In the genomic region with DNA sequence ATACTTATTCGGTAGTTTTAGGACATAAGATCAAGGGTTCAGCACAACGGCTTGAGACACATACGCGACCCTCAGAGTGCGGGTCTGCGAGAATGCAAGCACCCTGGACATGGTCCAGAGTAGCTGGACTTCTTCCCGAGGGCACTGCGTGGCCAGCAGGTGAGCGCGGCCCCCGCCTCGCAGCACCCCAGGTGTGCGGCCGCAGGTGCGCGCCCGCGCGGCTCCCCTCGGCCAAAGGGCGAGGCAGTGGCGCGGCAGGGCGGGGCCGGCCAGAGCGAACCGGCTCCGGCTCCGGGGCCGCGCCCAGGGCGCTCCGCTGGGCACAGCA, we compare ENCODE assay signal across 8 cellular contexts. TPM values are rescaled to one million over a fixed set of nuclear protein-coding genes. Genes with fewer than 3 reads are reported as not detected.
DNase-seq lines count a peak whose midpoint lies in the region; ATAC-seq lines count a peak whose summit lies in the region.

No MANE protein-coding gene starts in this region.

- peaks cover 12% of the 10 kb centered on the region for H3K4me1 Mint-ChIP-seq in activated CD8-positive, alpha-beta T cell treated with anti-CD3 and anti-CD28 coated beads, Interleukin-2, amount 10 ng/mL, durations not matched to agents 7 days and 5 days (ENCODE audit: low read depth)

- peak overlapping the region; percentile 69 to 92 (median 80) for H3K4me3 ChIP-seq in subcutaneous abdominal adipose tissue (ENCODE audit: low read depth in 1 of 5, low read length in 5 of 5)

- DNase-seq in NCI-H526 treated with DMSO at 0.1 percent for 48 hours (lab: John Stamatoyannopoulos, UW) (peak; percentile 57), NCI-H526 (lab: John Stamatoyannopoulos, UW) (no peak), iPS-NIHi11 (ENCODE audit: low spot score) (peak; percentile 89), NOMO-1 (lab: John Stamatoyannopoulos, UW; ENCODE audit: unreplicated experiment in 2 of 2) (no peak)
- no peak for DNase-seq in activated CD8-positive, alpha-beta T cell treated with anti-CD3 and anti-CD28 coated beads, Interleukin-2, amount 10 ng/mL, durations not matched to agents 7 days and 5 days

- no peaks in the 10 kb centered on the region for H3K36me3 Mint-ChIP-seq in activated CD8-positive, alpha-beta T cell treated with anti-CD3 and anti-CD28 coated beads, Interleukin-2, amount 10 ng/mL, durations not matched to agents 7 days and 5 days (ENCODE audit: low read depth)

- H3K9me3 ChIP-seq in subcutaneous abdominal adipose tissue (ENCODE audit: control insufficient read depth in 5 of 5, low read length in 5 of 5) = no peaks in the 10 kb centered on the region

- H3K4me1 ChIP-seq in subcutaneous abdominal adipose tissue (ENCODE audit: control insufficient read depth in 5 of 5, insufficient read depth in 5 of 5, low read length in 5 of 5) = peaks cover 4 to 28% (median 19%) of the 10 kb centered on the region in 5 donors

- peak overlapping the region; percentile 83 for H3K4me3 Mint-ChIP-seq in activated CD8-positive, alpha-beta T cell treated with anti-CD3 and anti-CD28 coated beads, Interleukin-2, amount 10 ng/mL, durations not matched to agents 7 days and 5 days

- no peaks in the 10 kb centered on the region for H3K27me3 ChIP-seq in subcutaneous abdominal adipose tissue (ENCODE audit: control insufficient read depth in 5 of 5, insufficient read depth in 4 of 5, low read length in 5 of 5)

- peaks cover 28% of the 10 kb centered on the region for H3K27me3 Mint-ChIP-seq in activated CD8-positive, alpha-beta T cell treated with anti-CD3 and anti-CD28 coated beads, Interleukin-2, amount 10 ng/mL, durations not matched to agents 7 days and 5 days (ENCODE audit: low read depth)

- peak; percentile 4 for ATAC-seq in activated CD8-positive, alpha-beta T cell treated with anti-CD3 and anti-CD28 coated beads, Interleukin-2, amount 10 ng/mL, durations not matched to agents 7 days and 5 days
- no peak for ATAC-seq in GM19452 (IDR thresholded peaks at IDR 0.05; ENCODE audit: unreplicated experiment)
- ATAC-seq in HG03432 (IDR thresholded peaks at IDR 0.05; ENCODE audit: unreplicated experiment) = no peak

- no peaks in the 10 kb centered on the region for H3K9me3 Mint-ChIP-seq in activated CD8-positive, alpha-beta T cell treated with anti-CD3 and anti-CD28 coated beads, Interleukin-2, amount 10 ng/mL, durations not matched to agents 7 days and 5 days (ENCODE audit: insufficient read depth)

- no peak overlapping the region for H3K27ac Mint-ChIP-seq in activated CD8-positive, alpha-beta T cell treated with anti-CD3 and anti-CD28 coated beads, Interleukin-2, amount 10 ng/mL, durations not matched to agents 7 days and 5 days

- H3K36me3 ChIP-seq in subcutaneous abdominal adipose tissue (ENCODE audit: control insufficient read depth in 5 of 5, insufficient read depth in 5 of 5, low read length in 5 of 5) = no peaks in the 10 kb centered on the region

- peak overlapping the region in 1 of 5 donors; percentile 48 for H3K9ac ChIP-seq in subcutaneous abdominal adipose tissue (ENCODE audit: low read length in 5 of 5)

- CTCF ChIA-PET in activated CD8-positive, alpha-beta T cell treated with anti-CD3 and anti-CD28 coated beads, Interleukin-2, amount 10 ng/mL, durations not matched to agents 7 days and 5 days (lab: Charles Lee) = no interaction called here

- peak overlapping the region; percentile 57 for H3K27ac ChIP-seq in subcutaneous abdominal adipose tissue (ENCODE audit: low read depth, low read length)

- POLR2A ChIA-PET in activated CD8-positive, alpha-beta T cell treated with anti-CD3 and anti-CD28 coated beads, Interleukin-2, amount 10 ng/mL, durations not matched to agents 7 days and 5 days (lab: Charles Lee) = no interaction called here

RNA-seq across cellular contexts. Expression of a gene that starts 0.3 kb away (rescaled TPM):
- total RNA-seq in activated CD8-positive, alpha-beta T cell treated with anti-CD3 and anti-CD28 coated beads, Interleukin-2, amount 10 ng/mL, durations not matched to agents 7 days and 5 days = under 1 TPM; 0.66 to 0.68 TPM

Comparison
In these comparisons a context has a peak if more than half of its experiments do, and no peak if none do; other contexts are left out.
1. DNase-seq: peak in NCI-H526 treated with DMSO at 0.1 percent for 48 hours (single experiment) and iPS-NIHi11 (single experiment); none in NCI-H526 (0 of 2), activated CD8-positive, alpha-beta T cell treated with anti-CD3 and anti-CD28 coated beads, Interleukin-2, amount 10 ng/mL, durations not matched to agents 7 days and 5 days (single experiment) and NOMO-1 (0 of 2).